ENCODE assay signal across 8 cellular contexts in the genomic region with DNA sequence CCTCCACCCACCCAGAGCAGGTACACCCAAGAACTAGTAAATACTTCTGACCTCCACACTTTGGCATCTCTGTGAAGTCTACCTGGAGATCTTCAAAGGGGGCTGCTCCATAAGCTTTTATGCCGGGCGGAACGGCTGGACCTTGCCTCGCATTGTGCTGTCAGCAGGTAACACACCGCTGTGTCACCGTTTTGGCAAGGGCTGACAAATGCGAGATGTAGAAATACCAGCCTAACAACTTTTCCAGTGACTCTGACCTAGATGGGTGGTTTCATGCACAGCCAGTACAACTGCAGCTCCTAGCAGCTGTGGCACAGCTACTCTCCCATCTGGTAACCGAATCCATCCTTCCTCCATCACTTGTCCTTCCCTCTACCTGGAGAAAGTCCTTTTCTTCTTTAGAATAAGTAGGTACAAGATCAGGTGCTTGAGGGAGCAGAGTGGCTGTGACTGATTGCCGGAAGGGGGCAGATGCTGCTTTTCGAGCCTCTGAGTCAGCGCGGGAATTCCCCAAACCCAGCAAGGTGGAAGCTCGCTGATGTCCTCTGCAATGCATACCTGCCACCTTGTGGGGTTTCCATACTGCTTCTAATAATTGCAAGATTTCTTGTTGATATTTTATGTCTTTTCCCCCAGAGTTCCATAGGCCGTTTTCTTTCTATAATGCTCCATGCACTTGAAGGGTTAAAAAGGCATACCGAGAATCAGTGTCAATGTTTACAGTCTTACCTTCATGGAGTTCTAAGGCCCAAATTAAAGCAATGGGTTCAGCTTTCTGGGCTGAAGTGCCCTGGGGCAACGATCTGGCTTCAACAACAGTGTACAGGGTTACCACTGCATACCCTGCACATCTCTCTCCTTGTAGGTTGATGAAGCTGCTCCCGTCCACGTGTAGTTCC. TPM values are rescaled to one million over a fixed set of nuclear protein-coding genes. Genes with fewer than 3 reads are reported as not detected.
A peak's percentile ranks its signal among the peaks of the same experiment; 100 is the strongest.
DNase-seq lines count a peak whose midpoint lies in the region; ATAC-seq and TF ChIP-seq lines count a peak whose summit lies in the region.
"Not testable (repeated sequence)": the region's sequence is repeated elsewhere in the genome, so short reads cannot be mapped to it uniquely, and the experiment has no call there.

No MANE protein-coding gene starts in this region.

- H3K4me3 ChIP-seq in effector memory CD4-positive, alpha-beta T cell (ENCODE audit: insufficient read depth, low read depth, low read length, poor library complexity, severe bottlenecking), result not testable (repeated sequence)

- ATAC-seq in activated B cell treated with CpG ODN at 0.5 μM for 24 hours (ENCODE audit: low read depth); naive B cell (ENCODE audit: low read depth in 2 of 2): not testable (repeated sequence)

- not testable (repeated sequence) for H3K4me1 ChIP-seq in effector memory CD4-positive, alpha-beta T cell (ENCODE audit: control insufficient read depth, insufficient read depth, low read length, poor library complexity, severe bottlenecking)

- H3K27me3 Mint-ChIP-seq in activated B cell treated with CpG ODN at 0.5 μM for 24 hours, naive B cell: not testable (repeated sequence)
- peaks cover 19% of the 10 kb centered on the region for H3K27me3 Mint-ChIP-seq in activated T-cell treated with anti-CD3 and anti-CD28 coated beads, Interleukin-2, amount 50 U/mL, for 24 hours

- H3K9me3 Mint-ChIP-seq in activated B cell treated with CpG ODN at 0.5 μM for 24 hours; activated T-cell treated with anti-CD3 and anti-CD28 coated beads, Interleukin-2, amount 50 U/mL, for 24 hours; naive B cell: not testable (repeated sequence)

- not testable (repeated sequence) for H3K9me3 ChIP-seq in effector memory CD4-positive, alpha-beta T cell (ENCODE audit: control insufficient read depth, low read length)

- H3K4me3 Mint-ChIP-seq in activated B cell treated with CpG ODN at 0.5 μM for 24 hours (peak overlapping the region; percentile 11), naive B cell (peak overlapping the region in 1 of 8 donors; percentile 23)
- not testable (repeated sequence) for H3K4me3 Mint-ChIP-seq in activated T-cell treated with anti-CD3 and anti-CD28 coated beads, Interleukin-2, amount 50 U/mL, for 24 hours

- not testable (repeated sequence) for H3K27me3 ChIP-seq in effector memory CD4-positive, alpha-beta T cell (replicated peaks; ENCODE audit: control insufficient read depth, insufficient read depth, low read length, poor library complexity, severe bottlenecking)

- POLR2A ChIA-PET in activated B cell treated with CpG ODN at 0.5 μM for 24 hours (lab: Charles Lee), result interaction anchor here (1.0 to 4.2 kb wide), 6 partner anchors 11 to 110 kb away, joined by 3 to 37 read pairs (median 5); partner anchors contain the start of genes ATG101, NR4A1 and TAMALIN

- DNase-seq in A172 (ENCODE audit: low spot score), result peak; percentile 49
- DNase-seq in NCI-H510A (lab: John Stamatoyannopoulos, UW), result peak; percentile 53
- DNase-seq in activated B cell treated with CpG ODN at 0.5 μM for 24 hours, result peak; percentile 44
- peak; percentile 70 for DNase-seq in activated T-cell treated with anti-CD3 and anti-CD28 coated beads, Interleukin-2, amount 50 U/mL, for 24 hours
- peak; percentile 41 to 57 (median 49) for DNase-seq in effector memory CD4-positive, alpha-beta T cell
- DNase-seq in naive B cell, result peak; percentile 63
- peak; percentile 49 to 66 (median 52) for DNase-seq in stimulated activated CD4-positive, alpha-beta T cell treated with anti-CD3 and anti-CD28 coated beads, TNF-alpha, amount 100 ng/mL, for 24 hours (ENCODE audit: low read depth in 3 of 3)

- H3K27ac ChIP-seq in effector memory CD4-positive, alpha-beta T cell (ENCODE audit: insufficient read depth, low read length, poor library complexity, severe bottlenecking), result not testable (repeated sequence)

- H3K27ac Mint-ChIP-seq in activated B cell treated with CpG ODN at 0.5 μM for 24 hours; activated T-cell treated with anti-CD3 and anti-CD28 coated beads, Interleukin-2, amount 50 U/mL, for 24 hours: not testable (repeated sequence)
- H3K27ac Mint-ChIP-seq in naive B cell, result peak overlapping the region in 4 of 6 donors; percentile 42 to 85 (median 62)

- TF ChIP-seq CTCF in GM12874 (IDR thresholded peaks at IDR 0.05; ENCODE audit: insufficient read depth, low read depth, low read length), result 0 out of 2 replicates have a peak, but pooled peaks have one; percentile 28
- TF ChIP-seq CTCF in activated B cell treated with CpG ODN at 0.5 μM for 24 hours (IDR thresholded peaks at IDR 0.05), result not testable (repeated sequence)

- H3K4me1 Mint-ChIP-seq in activated B cell treated with CpG ODN at 0.5 μM for 24 hours (peaks cover 46% of the 10 kb centered on the region), naive B cell (peaks cover 26 to 45% (median 38%) of the 10 kb centered on the region in 3 donors)
- peaks cover 35% of the 10 kb centered on the region for H3K4me1 Mint-ChIP-seq in activated T-cell treated with anti-CD3 and anti-CD28 coated beads, Interleukin-2, amount 50 U/mL, for 24 hours (ENCODE audit: low read depth)

- intact Hi-C loops in activated B cell treated with CpG ODN at 0.5 μM for 24 hours (cut with micrococcal nuclease), result loop anchor here (1.0 to 5.0 kb wide), 4 partner anchors 33 to 524 kb away; partner anchors contain the start of gene SCN8A

- not testable (repeated sequence) for H3K36me3 Mint-ChIP-seq in activated B cell treated with CpG ODN at 0.5 μM for 24 hours (ENCODE audit: low read depth); activated T-cell treated with anti-CD3 and anti-CD28 coated beads, Interleukin-2, amount 50 U/mL, for 24 hours (ENCODE audit: low read depth); naive B cell

- CTCF ChIA-PET in activated B cell treated with CpG ODN at 0.5 μM for 24 hours (lab: Charles Lee), result interaction anchor here (0.8 to 5.1 kb wide), 12 partner anchors 11 to 124 kb away, joined by 3 to 191 read pairs (median 5); partner anchors contain the start of genes NR4A1 and TAMALIN

- not testable (repeated sequence) for H3K36me3 ChIP-seq in effector memory CD4-positive, alpha-beta T cell (ENCODE audit: control insufficient read depth, insufficient read depth, low read length)

RNA-seq across cellular contexts. Expression of gene SMIM41, which starts 37.0 kb away (rescaled TPM):
- total RNA-seq in A172 (2014; rRNA removed; shearing (Covaris generic)), result not detected in 2 replicates
- total RNA-seq in activated B cell treated with CpG ODN at 0.5 μM for 24 hours, result 0.24 TPM in 1 of 2 replicates, not detected in the other
- polyA plus RNA-seq in naive B cell (ENCODE audit: low read depth in 6 of 6), result not detected

RNA-seq across cellular contexts. Expression of gene ATG101, which starts 46.7 kb away (rescaled TPM):
- total RNA-seq in A172 (2014; rRNA removed; shearing (Covaris generic)), result 70.3 and 74.7 TPM in 2 replicates
- total RNA-seq in activated B cell treated with CpG ODN at 0.5 μM for 24 hours, result 25.6 and 32.5 TPM in 2 replicates
- 10 to 100 TPM; 20.1 to 35.5 (median 24.4) TPM for polyA plus RNA-seq in naive B cell (ENCODE audit: low read depth in 6 of 6)
